Comparison of ENCODE assay signal across 16 cellular contexts in the genomic region with DNA sequence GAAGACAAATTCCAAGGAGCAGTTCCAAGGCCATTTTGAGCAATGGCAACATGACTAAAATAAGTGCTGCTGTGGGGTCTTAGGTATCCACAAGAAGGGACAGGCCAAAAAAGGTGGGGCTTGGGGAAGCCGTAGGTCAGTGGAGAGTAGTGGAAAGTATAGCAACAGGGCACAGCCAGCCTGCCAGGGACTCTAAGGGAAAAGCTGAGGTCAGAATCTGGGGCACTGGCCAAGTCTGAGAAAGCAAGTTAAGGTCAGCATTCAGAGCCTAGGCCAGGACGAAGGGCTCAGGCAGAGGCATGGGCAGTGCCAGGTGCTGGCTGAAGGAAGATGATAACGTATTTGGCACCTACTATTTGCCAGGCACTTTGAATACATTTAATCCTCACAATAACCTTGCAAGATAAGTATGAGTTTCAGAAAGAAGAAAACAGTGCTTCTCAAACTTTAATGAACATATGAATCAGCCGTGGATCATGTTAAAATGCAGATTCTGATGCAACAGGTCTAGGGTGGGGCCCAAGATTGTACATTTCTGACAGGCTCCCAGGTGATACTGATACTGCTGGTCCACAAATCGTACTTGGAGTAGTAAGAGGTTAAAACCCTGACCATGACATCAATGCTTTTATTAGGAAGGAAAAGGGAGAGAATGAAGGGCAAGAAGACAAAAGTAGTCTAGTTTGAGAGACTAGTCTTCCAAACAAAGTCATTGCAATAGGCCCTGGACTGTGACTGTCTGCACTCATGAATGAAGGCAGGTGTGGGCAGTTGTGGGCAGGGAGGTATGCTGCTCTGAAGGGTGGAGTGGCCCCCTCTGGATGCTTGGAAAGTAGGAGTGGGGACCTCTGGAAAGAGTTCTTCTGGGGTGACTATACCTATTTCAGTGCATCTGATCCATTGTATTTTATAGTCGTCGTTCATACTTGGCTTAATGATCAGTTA.
DNase-seq lines count a peak whose midpoint lies in the region; ATAC-seq and TF ChIP-seq lines count a peak whose summit lies in the region.
"Had no signal": no experiment of that assay in that cellular context is flagged by ENCODE, and none has a peak within 500 bp of the region (broad histone marks: within the 10 kb centered on the region; RNA-seq: fewer than 3 reads in every experiment).

No MANE protein-coding gene starts in this region.

- H3K27ac ChIP-seq in body of pancreas (peak overlapping the region; percentile 78 to 90 (median 84)), vagina (peak overlapping the region; percentile 46), lower lobe of right lung (no peak overlapping the region)

- peak; percentile 82 to 92 (median 88) for DNase-seq in body of pancreas
- peak; percentile 75 for DNase-seq in Right ventricle myocardium superior
- DNase-seq in posterior vena cava (ENCODE audit: low spot score): peak; percentile 89
- DNase-seq in vagina (ENCODE audit: extremely low spot score in 2 of 2): no peak
- DNase-seq in NCI-H2171 (lab: John Stamatoyannopoulos, UW): no peak
- DNase-seq in NCI-H2196 (lab: John Stamatoyannopoulos, UW; ENCODE audit: unreplicated experiment): no peak
- no peak for DNase-seq in lower lobe of right lung
- DNase-seq: activated CD4-positive, alpha-beta T cell treated with anti-CD3 and anti-CD28 coated beads for 1 hour; DMS79 treated with DMSO at 0.1 percent for 48 hours; MV-4-11; NCI-H2107; NCI-H82; T-helper 2 cell had no signal

- H3K27me3 ChIP-seq in body of pancreas (no peaks in the 10 kb centered on the region), vagina (no peaks in the 10 kb centered on the region), lower lobe of right lung (ENCODE audit: low read depth) (no peaks in the 10 kb centered on the region)

- H3K36me3 ChIP-seq in body of pancreas (replicated peaks in 1 of 2; ENCODE audit: insufficient read depth in 1 of 2, low read depth in 2 of 2) (no peaks in the 10 kb centered on the region), vagina (no peaks in the 10 kb centered on the region), lower lobe of right lung (no peaks in the 10 kb centered on the region)

- H3K9me3 ChIP-seq in body of pancreas (no peaks in the 10 kb centered on the region), vagina (no peaks in the 10 kb centered on the region), lower lobe of right lung (no peaks in the 10 kb centered on the region)

- 44 to 45% methylated on average over 7 of the region's 7 CpGs for WGBS in body of pancreas, 2 donors

- intact Hi-C loops in body of pancreas (cut with DNase I) (no loop called here), Right ventricle myocardium superior (cut with DNase I) (no loop called here), posterior vena cava (cut with DNase I) (no loop called here), vagina (cut with DNase I) (no loop called here), lower lobe of right lung (cut with DNase I) (no loop called here)

- H3K4me1 ChIP-seq in body of pancreas (peaks cover 24% of the 10 kb centered on the region), vagina (peaks cover 14% of the 10 kb centered on the region), lower lobe of right lung (no peaks in the 10 kb centered on the region)

- H3K4me3 ChIP-seq in body of pancreas (no peak overlapping the region), vagina (no peak overlapping the region), lower lobe of right lung (no peak overlapping the region)
- H3K4me3 ChIP-seq: GM23338 had no signal

- TF ChIP-seq CTCF in body of pancreas (IDR thresholded peaks at IDR 0.05) (no peak), vagina (IDR thresholded peaks at IDR 0.05) (no peak), lower lobe of right lung (IDR thresholded peaks at IDR 0.05) (no peak)

- TF ChIP-seq POLR2A in body of pancreas (IDR thresholded peaks at IDR 0.05): no peak
- no peak for TF ChIP-seq POLR2A in vagina (IDR thresholded peaks at IDR 0.05)

- ATAC-seq in body of pancreas: peak; percentile 92
- ATAC-seq in Right ventricle myocardium superior (ENCODE audit: poor library complexity): peak; percentile 96
- no peak for ATAC-seq in lower lobe of right lung
- ATAC-seq: activated naive CD4-positive, alpha-beta T cell treated with anti-CD3 and anti-CD28 coated beads, Interleukin-2, amount 50 U/mL, for 72 hours; GM23338; stimulated activated memory B cell treated with anti-CD40 and anti-IgM and Interleukin-4, amounts not matched to agents 10 μg/mL and 1 μg/mL and 100 μg/mL, for 72 hours had no signal

Comparison
In these comparisons a context has a peak if more than half of its experiments do, and no peak if none do; other contexts are left out.
1. ATAC-seq: peak in body of pancreas (single experiment) and Right ventricle myocardium superior (single experiment); none in lower lobe of right lung (0 of 2).
2. DNase-seq: peak in body of pancreas (4 of 4), Right ventricle myocardium superior (single experiment) and posterior vena cava (single experiment); none in vagina (0 of 2), NCI-H2171 (single experiment), NCI-H2196 (single experiment) and lower lobe of right lung (single experiment).